21 cellular contexts compared by ENCODE assay signal in the genomic region with DNA sequence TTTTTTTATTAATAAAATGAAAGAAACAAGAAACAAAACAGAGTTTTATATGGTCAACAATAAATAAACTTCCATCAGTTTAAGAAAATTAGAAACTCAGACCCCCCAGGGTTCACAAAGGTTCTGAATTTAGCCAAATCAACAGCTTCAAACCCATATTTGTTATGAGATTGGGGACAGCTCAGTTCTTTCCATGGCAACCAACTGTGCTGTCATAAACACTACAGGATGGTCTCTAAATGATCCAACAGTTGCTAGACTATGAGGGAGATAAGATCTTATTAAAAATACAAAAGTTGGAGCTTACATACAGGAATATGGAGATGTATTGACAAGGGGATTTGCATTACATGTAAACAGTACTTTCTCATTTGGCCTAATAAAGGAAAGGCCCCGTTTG.
"Had no signal": no experiment of that assay in that cellular context is flagged by ENCODE, and none has a peak within 500 bp of the region (broad histone marks: within the 10 kb centered on the region; RNA-seq: fewer than 3 reads in every experiment).

No MANE protein-coding gene starts in this region.

- H3K27me3 ChIP-seq: ascending aorta had no signal

- H3K4me3 ChIP-seq: ascending aorta, dorsolateral prefrontal cortex had no signal

- H3K36me3 ChIP-seq: ascending aorta had no signal

- DNase-seq: activated CD4-positive, alpha-beta memory T cell treated with anti-CD3 and anti-CD28 coated beads, Interleukin-2, amount 10 ng/mL, durations not matched to agents 7 days and 5 days; activated CD4-positive, alpha-beta T cell treated with anti-CD3 and anti-CD28 coated beads for 1 hour; activated CD4-positive, alpha-beta T cell treated with anti-CD3 and anti-CD28 coated beads for 4 hours; activated CD4-positive, alpha-beta T cell treated with anti-CD3 and anti-CD28 coated beads, Interleukin-2, amount 10 ng/mL, durations not matched to agents 7 days and 5 days; activated CD4-positive, alpha-beta T cell treated with anti-CD3 and anti-CD28 coated beads, Interleukin-2, amount 50 U/mL, for 4 hours; activated CD8-positive, alpha-beta memory T cell treated with anti-CD3 and anti-CD28 coated beads, Interleukin-2, amount 50 U/mL, for 48 hours; activated gamma-delta T cell; activated naive CD4-positive, alpha-beta T cell; activated naive CD4-positive, alpha-beta T cell treated with anti-CD3 and anti-CD28 coated beads, Interleukin-2, amount 10 ng/mL, durations not matched to agents 7 days and 5 days; activated naive CD8-positive, alpha-beta T cell treated with anti-CD3 and anti-CD28 coated beads, Interleukin-2, amount 10 ng/mL, durations not matched to agents 7 days and 5 days; activated T-cell treated with anti-CD3 and anti-CD28 coated beads for 4 hours; activated T-cell treated with anti-CD3 and anti-CD28 coated beads, Interleukin-2, amount 50 U/mL, for 24 hours; activated T-cell treated with anti-CD3 and anti-CD28 coated beads, Interleukin-2, amount 50 U/mL, for 72 hours; dorsolateral prefrontal cortex; effector memory CD4-positive, alpha-beta T cell; endodermal cell; foreskin fibroblast; head of caudate nucleus; T-helper 2 cell had no signal

- H3K4me1 ChIP-seq: ascending aorta had no signal

- H3K9me3 ChIP-seq: ascending aorta had no signal

- H3K27ac ChIP-seq: ascending aorta, dorsolateral prefrontal cortex, VCaP had no signal
